16 cellular contexts compared by ENCODE assay signal in genomic region chr15:60412807-60413597, GRCh38. TPM values are rescaled to one million over a fixed set of nuclear protein-coding genes. Genes with fewer than 3 reads are reported as not detected.
A peak's percentile ranks its signal among the peaks of the same experiment; 100 is the strongest.
DNase-seq lines count a peak whose midpoint lies in the region; ATAC-seq, FAIRE-seq and TF ChIP-seq lines count a peak whose summit lies in the region.
"Had no signal": no experiment of that assay in that cellular context is flagged by ENCODE, and none has a peak within 500 bp of the region (broad histone marks: within the 10 kb centered on the region; RNA-seq: fewer than 3 reads in every experiment).

No MANE protein-coding gene starts in this region.

- H3K9ac ChIP-seq in K562 (ENCODE audit: insufficient read depth in 1 of 2, low read depth in 2 of 2, low read length in 2 of 2) = no peak overlapping the region

- H3K4me1 Mint-ChIP-seq in HFFc6 (ENCODE audit: low read depth) = peaks cover 32% of the 10 kb centered on the region

- H3K36me3 Mint-ChIP-seq in HFFc6 (ENCODE audit: low read depth) = 0 out of 2 replicates have a peak, but pooled peaks cover 5% of the 10 kb centered on the region

- WGBS in K562 (ENCODE audit: insufficient coverage, low coverage, missing lambda C conversion rate) = 76% methylated on average over 26 of the region's 26 CpGs
- WGBS in stomach, 5 donors = 85 to 88% (median 87%) methylated on average over 25 to 26 of the region's 26 CpGs

- H3K79me2 ChIP-seq in K562 (ENCODE audit: control insufficient read depth, insufficient read depth, low read length) = no peaks in the 10 kb centered on the region

- peak overlapping the region; percentile 67; the same call in 1 of the 2 replicates for H3K27ac Mint-ChIP-seq in HFFc6
- H3K27ac Mint-ChIP-seq: activated naive CD8-positive, alpha-beta T cell treated with anti-CD3 and anti-CD28 coated beads, Interleukin-2, amount 50 U/mL, for 24 hours had no signal

- CTCF ChIA-PET in K562 (lab: Yijun Ruan, JAX; ENCODE audit: low intra/inter-chr PET ratio) = no interaction called here

- TF ChIP-seq EP300 in K562 (IDR thresholded peaks at IDR 0.05; ENCODE audit: low read length) (no peak), stomach (IDR thresholded peaks at IDR 0.05) (no peak)

- no peaks in the 10 kb centered on the region for H3K9me3 Mint-ChIP-seq in HFFc6
- H3K9me3 Mint-ChIP-seq: activated naive CD8-positive, alpha-beta T cell treated with anti-CD3 and anti-CD28 coated beads, Interleukin-2, amount 50 U/mL, for 24 hours had no signal

- H4K20me1 ChIP-seq in K562 (replicated peaks; ENCODE audit: control insufficient read depth, insufficient read depth, low read length) = no peaks in the 10 kb centered on the region

- no peaks in the 10 kb centered on the region for H3K9me1 ChIP-seq in K562 (ENCODE audit: control insufficient read depth, insufficient read depth, low read length)

- H2AFZ ChIP-seq in K562 (ENCODE audit: low read depth, low read length) = 0 out of 2 replicates have a peak overlapping the region, but pooled peaks have one; percentile 33

- peaks cover 2% of the 10 kb centered on the region; the same call in 1 of the 2 replicates for H3K27me3 Mint-ChIP-seq in HFFc6 (ENCODE audit: insufficient read depth)
- H3K27me3 Mint-ChIP-seq: activated naive CD8-positive, alpha-beta T cell treated with anti-CD3 and anti-CD28 coated beads, Interleukin-2, amount 50 U/mL, for 24 hours had no signal

- DNase-seq in HFFc6 (peak; percentile 56), K562 (ENCODE audit: extremely low read depth in 1 of 4, low spot score in 3 of 4) (no peak), iPS-NIHi7 (ENCODE audit: extremely low spot score) (peak; percentile 27), stomach (no peak), NCI-H1417 treated with DMSO at 0.1 percent for 48 hours (lab: John Stamatoyannopoulos, UW) (no peak)
- DNase-seq: activated CD4-positive, alpha-beta T cell treated with anti-CD3 and anti-CD28 coated beads for 1 hour; activated naive CD8-positive, alpha-beta T cell treated with anti-CD3 and anti-CD28 coated beads, Interleukin-2, amount 50 U/mL, for 24 hours; Kasumi-1; NCI-H446; T-helper 1 cell had no signal

- in situ Hi-C loops in K562 (cut with MboI) = no loop called here

- intact Hi-C loops in K562 (cut with micrococcal nuclease) (no loop called here), stomach (cut with DNase I; ENCODE audit: low total_unique reads) (no loop called here)

- peak overlapping the region; percentile 17; the same call in 1 of the 2 replicates for H3K4me3 Mint-ChIP-seq in HFFc6
- H3K4me3 Mint-ChIP-seq: activated naive CD8-positive, alpha-beta T cell treated with anti-CD3 and anti-CD28 coated beads, Interleukin-2, amount 50 U/mL, for 24 hours had no signal

- no peak overlapping the region for H3K4me3 ChIP-seq in K562
- no peak overlapping the region for H3K4me3 ChIP-seq in stomach
- H3K4me3 ChIP-seq: coronary artery, GM12878 had no signal

- H3K4me2 ChIP-seq in K562 (ENCODE audit: insufficient read depth, low read length) = no peak overlapping the region

- FAIRE-seq in K562 (lab: Jason Lieb, UNC) = no peak
- FAIRE-seq: GM12878 had no signal

- H3K27me3 ChIP-seq in K562 (ENCODE audit: control insufficient read depth in 2 of 2, insufficient read depth in 2 of 2, low read length in 2 of 2) = no peaks in the 10 kb centered on the region
- no peaks in the 10 kb centered on the region for H3K27me3 ChIP-seq in stomach

- H3K9me3 ChIP-seq in K562 (replicated peaks; ENCODE audit: control insufficient read depth, insufficient read depth, low read depth, low read length) = no peaks in the 10 kb centered on the region
- no peaks in the 10 kb centered on the region for H3K9me3 ChIP-seq in stomach

- TF ChIP-seq POLR2A in K562 (conservative IDR thresholded peaks at IDR 0.05) = no peak
- TF ChIP-seq POLR2A in stomach (IDR thresholded peaks at IDR 0.05) = no peak

- TF ChIP-seq CTCF in HFFc6 (IDR thresholded peaks at IDR 0.05) = no peak
- no peak for TF ChIP-seq CTCF in K562 (IDR thresholded peaks at IDR 0.05 in 2 of 3, conservative IDR thresholded peaks at IDR 0.05 in 1 of 3; ENCODE audit: insufficient read depth in 2 of 3, low read depth in 1 of 3, low read length in 3 of 3)
- TF ChIP-seq CTCF in stomach (IDR thresholded peaks at IDR 0.05) = no peak

- H3K4me1 ChIP-seq in K562 (replicated peaks in 1 of 2; ENCODE audit: control insufficient read depth in 2 of 2, insufficient read depth in 2 of 2, low read length in 2 of 2) (peaks cover 7 to 15% of the 10 kb centered on the region in 2 experiments; a peak in 4 of 5 replicates), stomach (peaks cover 15 to 35% (median 31%) of the 10 kb centered on the region in 4 donors)

- no peak for TF ChIP-seq RAD21 in K562 (CRISPR knock-in tag; conservative IDR thresholded peaks at IDR 0.05 in 1 of 2, IDR thresholded peaks at IDR 0.05 in 1 of 2)

- POLR2A ChIA-PET in K562 (lab: Yijun Ruan, JAX) = interaction anchor here (1.7 kb wide), 1 partner anchor 16 kb away, joined by 8 read pairs; no protein-coding TSS in a partner anchor

- no peak for ATAC-seq in K562
- no peak for ATAC-seq in HG03378 (IDR thresholded peaks at IDR 0.05; ENCODE audit: unreplicated experiment)
- ATAC-seq in HG03520 (IDR thresholded peaks at IDR 0.05; ENCODE audit: unreplicated experiment) = no peak
- no peak for ATAC-seq in HG02798 (IDR thresholded peaks at IDR 0.05; ENCODE audit: poor library complexity, unreplicated experiment)
- ATAC-seq: activated naive CD8-positive, alpha-beta T cell treated with anti-CD3 and anti-CD28 coated beads, Interleukin-2, amount 50 U/mL, for 24 hours; GM12878 had no signal

- H3K27ac ChIP-seq in K562 (ENCODE audit: extremely low read depth, low read depth, low read length) = no peak overlapping the region
- peak overlapping the region in 4 of 5 donors; percentile 29 to 72 (median 55) for H3K27ac ChIP-seq in stomach
- H3K27ac ChIP-seq: C4-2B had no signal

- H3K36me3 ChIP-seq in K562 (ENCODE audit: control insufficient read depth, insufficient read depth, low read length) = no peaks in the 10 kb centered on the region
- no peaks in the 10 kb centered on the region for H3K36me3 ChIP-seq in stomach

- no TSS peak for BruUV-seq in K562 (replicated peaks; lab: Mats Ljungman, UMichigan)

TF ChIP-seq in K562, 482 proteins besides CTCF, POLR2A, EP300 and RAD21 (continues in another document):
- TF ChIP-seq CBFA2T3 (IDR thresholded peaks at IDR 0.05) (no peak), ZNF408 (CRISPR knock-in tag; IDR thresholded peaks at IDR 0.05; ENCODE audit: low read depth) (no peak), ZNF354B (CRISPR knock-in tag; IDR thresholded peaks at IDR 0.05) (no peak), ZNF445 (CRISPR knock-in tag; IDR thresholded peaks at IDR 0.05; ENCODE audit: low read depth) (no peak), MAFK (IDR thresholded peaks at IDR 0.05; ENCODE audit: low read length) (no peak), ZBTB33 (CRISPR knock-in tag; IDR thresholded peaks at IDR 0.05) (no peak), ZNF699 (CRISPR knock-in tag; IDR thresholded peaks at IDR 0.05; ENCODE audit: insufficient replicate concordance) (no peak), HCFC1 (IDR thresholded peaks at IDR 0.05; ENCODE audit: low read depth, low read length) (no peak), ZKSCAN3 (CRISPR knock-in tag; IDR thresholded peaks at IDR 0.05) (no peak), ZNF507 (tag; conservative IDR thresholded peaks at IDR 0.05) (no peak)

RNA-seq across cellular contexts. Expression of gene ANXA2, which starts 15.2 kb away (rescaled TPM):
- 1,000 to 10,000 TPM; 4,445 to 5,074 (median 4,643) TPM for total RNA-seq in HFFc6 (2021; fragmentation: NEBNext Ultra II Directional; extraction: Animal tissue kit (Norgen Biotek cat#: 25700))
- total RNA-seq in K562 (2011; cell fraction: chromatin; rRNA removed; ENCODE audit: low replicate concordance) = 164 and 212 TPM in 2 replicates
- total RNA-seq in K562 (2011; cell fraction: nucleolus; rRNA removed) = 137 and 142 TPM in 2 replicates
- 205 and 289 TPM in 2 replicates for total RNA-seq in K562 (2011; cell fraction: nucleoplasm; rRNA removed)
- total RNA-seq in K562 (2014; rRNA removed) (348 and 357 TPM in 2 replicates), K562 (2014; rRNA removed; fragmentation: Illumina TruSeq; extraction: Trizol) (452 and 478 TPM in 2 replicates), K562 (2015; rRNA removed; fragmentation: Illumina TruSeq; extraction: Trizol) (361 and 377 TPM in 2 replicates), K562 (2021) (298 and 301 TPM in 2 replicates), stomach (1,000 to 10,000 TPM in 1 of 5 donors, 100 to 1,000 TPM in 4; 292 to 1,332 (median 460) TPM)
- polyA plus RNA-seq in K562 (2011; rRNA removed) (505 and 549 TPM in 2 replicates), K562 (2014; fragmentation: Illumina TruSeq; extraction: Trizol) (545 and 579 TPM in 2 replicates), K562 (2014; fragmentation: Nextera tagmentation; extraction: Ambion mirVana) (1,000 to 10,000 TPM in 1 of 2 experiments, 100 to 1,000 TPM in 1; 826 to 1,102 TPM), K562 (2014; rRNA removed) (451 and 471 TPM in 2 replicates), stomach (100 to 1,000 TPM; 600 to 928 (median 774) TPM)
- polyA plus RNA-seq in K562 (2011; cell fraction: cytosol; rRNA removed) = 382 and 535 TPM in 2 replicates
- 156 and 264 TPM in 2 replicates for polyA plus RNA-seq in K562 (2011; cell fraction: nucleus; rRNA removed)
- 225 and 402 TPM in 2 replicates for polyA plus RNA-seq in K562 (2012)
- polyA minus RNA-seq in K562 (2011; rRNA and poly(A)+ RNA removed) = 663 and 682 TPM in 2 replicates
- polyA minus RNA-seq in K562 (2011; cell fraction: cytosol; rRNA and poly(A)+ RNA removed) = 189 and 192 TPM in 2 replicates
- polyA minus RNA-seq in K562 (2011; cell fraction: nucleus; rRNA and poly(A)+ RNA removed) = 71.9 and 132 TPM in 2 replicates

Comparison
In these comparisons a context has a peak if more than half of its experiments do, and no peak if none do; other contexts are left out.
1. DNase-seq: peak in HFFc6 (single experiment) and iPS-NIHi7 (single experiment); none in K562 (0 of 4), stomach (single experiment) and NCI-H1417 treated with DMSO at 0.1 percent for 48 hours (single experiment).